ENCODE assay signal across 9 cellular contexts in the genomic region with DNA sequence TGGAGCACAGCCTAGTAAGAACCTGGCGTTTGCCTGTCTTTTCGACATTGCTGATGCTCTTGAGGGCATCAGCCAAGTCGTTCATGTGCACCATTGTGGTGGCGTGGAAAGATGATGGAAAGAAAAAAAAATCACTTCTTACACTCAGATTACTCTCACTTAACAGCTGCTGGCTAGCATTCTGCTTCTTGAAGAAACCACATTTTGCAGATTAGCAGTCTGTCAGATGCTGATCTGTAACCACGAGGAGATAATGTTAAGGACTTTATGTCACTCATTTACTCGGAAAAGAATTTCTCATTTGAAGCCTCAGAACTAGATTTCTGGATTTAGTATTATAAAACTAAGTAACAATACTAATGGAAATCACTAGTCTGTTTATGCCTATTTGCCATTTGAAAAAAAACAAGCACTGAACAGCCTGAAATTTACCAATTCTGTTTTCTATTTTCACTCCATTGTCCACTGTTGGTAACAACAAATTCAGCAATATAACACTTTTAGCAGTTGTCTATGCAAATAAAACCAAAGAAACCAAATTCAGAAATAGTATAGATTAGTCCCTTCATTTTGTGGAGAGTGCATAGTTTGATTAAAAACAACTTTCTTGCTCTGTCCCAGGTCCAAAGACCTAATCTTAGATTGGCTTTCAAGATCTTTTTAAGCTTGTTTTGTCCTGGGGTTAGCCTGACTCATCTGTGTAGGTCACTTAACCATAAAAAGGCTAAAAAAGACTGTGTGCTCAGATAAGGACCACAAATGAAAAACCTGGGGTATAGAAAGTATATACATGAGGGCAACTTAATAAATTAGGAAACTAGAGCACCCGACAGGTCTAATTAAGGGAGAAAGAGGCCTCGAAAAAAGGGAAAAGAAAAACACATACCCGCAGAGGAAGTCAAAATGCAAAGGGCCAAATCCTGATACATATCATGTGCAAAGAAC.
DNase-seq lines count a peak whose midpoint lies in the region; ATAC-seq, FAIRE-seq and TF ChIP-seq lines count a peak whose summit lies in the region.
"Had no signal": no experiment of that assay in that cellular context is flagged by ENCODE, and none has a peak within 500 bp of the region (broad histone marks: within the 10 kb centered on the region; RNA-seq: fewer than 3 reads in every experiment).

No MANE protein-coding gene starts in this region.

- no TSS peak for BruUV-seq in Calu3 (replicated peaks; lab: Mats Ljungman, UMichigan)

- DNase-seq in RCC 7860 (ENCODE audit: low spot score) (peak; percentile 18), retinal pigment epithelial cell (ENCODE audit: low read depth) (peak; percentile 54), small intestine (no peak), Calu3 (no peak), hypothalamus (lab: John Stamatoyannopoulos, UW) (no peak)
- no peak for DNase-seq in activated CD4-positive, alpha-beta T cell treated with anti-CD3 and anti-CD28 coated beads, Interleukin-2, amount 50 U/mL, for 4 hours
- DNase-seq: H7 had no signal

- peak; percentile 95 for FAIRE-seq in RCC 7860 (lab: Jason Lieb, UNC)
- no peak for FAIRE-seq in small intestine (lab: Jason Lieb, UNC)

- peaks cover 6% of the 10 kb centered on the region for H3K36me3 Mint-ChIP-seq in Calu3 (ENCODE audit: insufficient read depth, unreplicated experiment)

- no peaks in the 10 kb centered on the region for H3K4me1 Mint-ChIP-seq in Calu3 (ENCODE audit: low read depth, unreplicated experiment)

- H3K4me3 ChIP-seq in retinal pigment epithelial cell (ENCODE audit: low read length): no peak overlapping the region
- H3K4me3 ChIP-seq in small intestine (ENCODE audit: low read depth in 1 of 2, low read length in 2 of 2): no peak overlapping the region

- no peak overlapping the region for H3K4me3 Mint-ChIP-seq in Calu3 (ENCODE audit: low read depth, unreplicated experiment)

- peak; percentile 81 for ATAC-seq in GM19023 (IDR thresholded peaks at IDR 0.05; ENCODE audit: unreplicated experiment)
- peak; percentile 56 for ATAC-seq in HG02840 (IDR thresholded peaks at IDR 0.05; ENCODE audit: low FRiP score, unreplicated experiment)

- intact Hi-C loops in Calu3 (cut with micrococcal nuclease; ENCODE audit: unreplicated experiment): no loop called here

- WGBS in small intestine, 3 donors: 77 to 82% (median 79%) methylated on average over 9 of the region's 9 CpGs

- no peak overlapping the region for H3K27ac ChIP-seq in small intestine (ENCODE audit: low read depth in 1 of 2, low read length in 1 of 2)

- CTCF ChIA-PET in Calu3 (lab: Charles Lee): no interaction called here

- peaks cover 0 to 2% of the 10 kb centered on the region in 2 donors for H3K4me1 ChIP-seq in small intestine (ENCODE audit: control insufficient read depth in 2 of 2, insufficient read depth in 1 of 2, low read depth in 1 of 2, low read length in 1 of 2)

- H3K27me3 ChIP-seq in small intestine (ENCODE audit: control insufficient read depth in 2 of 2, insufficient read depth in 2 of 2, low read length in 2 of 2): no peaks in the 10 kb centered on the region

- H3K36me3 ChIP-seq in small intestine (ENCODE audit: control insufficient read depth in 2 of 2, insufficient read depth in 2 of 2, low read length in 2 of 2): no peaks in the 10 kb centered on the region

- H3K9me3 ChIP-seq in small intestine (ENCODE audit: control insufficient read depth, low read depth): no peaks in the 10 kb centered on the region

- no peaks in the 10 kb centered on the region for H3K9me3 Mint-ChIP-seq in Calu3 (ENCODE audit: low read depth, unreplicated experiment)

- no peaks in the 10 kb centered on the region for H3K27me3 Mint-ChIP-seq in Calu3 (ENCODE audit: unreplicated experiment)

- H3K27ac Mint-ChIP-seq in Calu3 (ENCODE audit: unreplicated experiment): no peak overlapping the region

- no peak for TF ChIP-seq CTCF in retinal pigment epithelial cell (conservative IDR thresholded peaks at IDR 0.05; ENCODE audit: low read depth, low read length)
- TF ChIP-seq CTCF in Calu3 (IDR thresholded peaks at IDR 0.05; ENCODE audit: unreplicated experiment): no peak

Comparison
In these comparisons a context has a peak if more than half of its experiments do, and no peak if none do; other contexts are left out.
1. DNase-seq: peak in RCC 7860 (single experiment) and retinal pigment epithelial cell (single experiment); none in small intestine (single experiment), activated CD4-positive, alpha-beta T cell treated with anti-CD3 and anti-CD28 coated beads, Interleukin-2, amount 50 U/mL, for 4 hours (0 of 2), Calu3 (single experiment) and hypothalamus (0 of 51).